1 cellular context compared by ENCODE assay signal in genomic region chr6:150142657-150143501, GRCh38.
TF ChIP-seq lines count a peak whose summit lies in the region.

Gene PPP1R14C, plus strand, starts transcription at chr6:150143044. Its CDS starts 149 bp downstream, at chr6:150143193.

TF ChIP-seq in HEK293, 187 proteins besides CTCF, POLR2A, EP300 and RAD21 (continued from another document and continues in another):
- TF ChIP-seq ZSCAN18 (tag by site-specific recombination; IDR thresholded peaks at IDR 0.05): no peak
- no peak for TF ChIP-seq HOXD13 (CRISPR knock-in tag; IDR thresholded peaks at IDR 0.05; ENCODE audit: borderline replicate concordance)
- TF ChIP-seq ZBTB26 (tag by site-specific recombination; optimal IDR thresholded peaks at IDR 0.05): peak; percentile 92
- TF ChIP-seq ZNF514 (tag by site-specific recombination; IDR thresholded peaks at IDR 0.05): no peak
- TF ChIP-seq GLI4 (tag by site-specific recombination; IDR thresholded peaks at IDR 0.05): no peak; the same call in 1 of the 2 replicates
- no peak for TF ChIP-seq ZNF580 (tag by site-specific recombination; IDR thresholded peaks at IDR 0.05)
- no peak; the same call in none of the 2 replicates for TF ChIP-seq ZBTB17 (tag by site-specific recombination; IDR thresholded peaks at IDR 0.05)
- TF ChIP-seq ZNF138 (tag by site-specific recombination; IDR thresholded peaks at IDR 0.05; ENCODE audit: borderline replicate concordance): no peak
- no peak for TF ChIP-seq ZNF701 (tag by site-specific recombination; IDR thresholded peaks at IDR 0.05)
- TF ChIP-seq ZNF510 (tag by site-specific recombination; IDR thresholded peaks at IDR 0.05; ENCODE audit: insufficient replicate concordance): no peak
- TF ChIP-seq BCL6B (tag by site-specific recombination; IDR thresholded peaks at IDR 0.05): no peak
- TF ChIP-seq IKZF3 (tag by site-specific recombination; IDR thresholded peaks at IDR 0.05): 0 out of 2 replicates have a peak, but pooled peaks have one; percentile 5
- TF ChIP-seq ZNF280C (tag by site-specific recombination; IDR thresholded peaks at IDR 0.05): no peak
- TF ChIP-seq ZNF335 (tag by site-specific recombination; conservative IDR thresholded peaks at IDR 0.05): peak; percentile 91
- no peak for TF ChIP-seq ZBTB49 (tag by site-specific recombination; IDR thresholded peaks at IDR 0.05; ENCODE audit: low read depth)
- no peak for TF ChIP-seq RBAK (tag by site-specific recombination; IDR thresholded peaks at IDR 0.05)
- no peak for TF ChIP-seq SCRT1 (tag by site-specific recombination; IDR thresholded peaks at IDR 0.05; ENCODE audit: borderline replicate concordance)
- TF ChIP-seq ZBTB21 (tag by site-specific recombination; IDR thresholded peaks at IDR 0.05): no peak
- TF ChIP-seq ZNF202 (tag by site-specific recombination; IDR thresholded peaks at IDR 0.05; ENCODE audit: borderline replicate concordance): no peak
- TF ChIP-seq ZNF214 (tag by site-specific recombination; IDR thresholded peaks at IDR 0.05; ENCODE audit: borderline replicate concordance): no peak
- no peak for TF ChIP-seq ZNF747 (tag by site-specific recombination; IDR thresholded peaks at IDR 0.05)
- TF ChIP-seq YY1 (tag by site-specific recombination; IDR thresholded peaks at IDR 0.05): 0 out of 2 replicates have a peak, but pooled peaks have one; percentile 24
- peak; percentile 96 for TF ChIP-seq KLF7 (tag by site-specific recombination; IDR thresholded peaks at IDR 0.05; ENCODE audit: borderline replicate concordance)
- no peak for TF ChIP-seq ZNF513 (tag by site-specific recombination; IDR thresholded peaks at IDR 0.05)
- TF ChIP-seq ZNF501 (tag by site-specific recombination; IDR thresholded peaks at IDR 0.05): peak; percentile 71
- TF ChIP-seq ZBTB48 (tag by site-specific recombination; IDR thresholded peaks at IDR 0.05): peak; percentile 54; the same call in 1 of the 2 replicates
- no peak for TF ChIP-seq ZNF23 (tag by site-specific recombination; IDR thresholded peaks at IDR 0.05; ENCODE audit: borderline replicate concordance)
- TF ChIP-seq TRIM28 (IDR thresholded peaks at IDR 0.05; ENCODE audit: borderline replicate concordance, low read length): no peak
- TF ChIP-seq ZNF629 (tag by site-specific recombination; IDR thresholded peaks at IDR 0.05): peak; percentile 40; the same call in 1 of the 2 replicates
- TF ChIP-seq SP2 (tag by site-specific recombination; IDR thresholded peaks at IDR 0.05): peak; percentile 90
- peak; percentile 73 for TF ChIP-seq PRDM10 (tag by site-specific recombination; IDR thresholded peaks at IDR 0.05)
- TF ChIP-seq SP3 (tag by site-specific recombination; IDR thresholded peaks at IDR 0.05): peak; percentile 91
- no peak; the same call in 1 of the 2 replicates for TF ChIP-seq ZNF585B (tag by site-specific recombination; IDR thresholded peaks at IDR 0.05)
- TF ChIP-seq ZNF311 (tag by site-specific recombination; IDR thresholded peaks at IDR 0.05; ENCODE audit: borderline replicate concordance): no peak
- no peak for TF ChIP-seq ZNF416 (tag by site-specific recombination; IDR thresholded peaks at IDR 0.05)
- TF ChIP-seq ZNF132 (tag by site-specific recombination; IDR thresholded peaks at IDR 0.05; ENCODE audit: borderline replicate concordance): no peak
- TF ChIP-seq SP7 (tag by site-specific recombination; IDR thresholded peaks at IDR 0.05): peak; percentile 79
- no peak for TF ChIP-seq ZNF530 (tag by site-specific recombination; IDR thresholded peaks at IDR 0.05; ENCODE audit: low read depth)
- no peak for TF ChIP-seq ZNF654 (tag by site-specific recombination; IDR thresholded peaks at IDR 0.05; ENCODE audit: low read depth)
- peak; percentile 57; the same call in 1 of the 2 replicates for TF ChIP-seq ZNF792 (tag by site-specific recombination; IDR thresholded peaks at IDR 0.05)
- 0 out of 2 replicates have a peak, but pooled peaks have one; percentile 64 for TF ChIP-seq ZNF398 (tag by site-specific recombination; IDR thresholded peaks at IDR 0.05)
- no peak for TF ChIP-seq ZNF830 (tag by site-specific recombination; IDR thresholded peaks at IDR 0.05; ENCODE audit: low read depth)
- no peak for TF ChIP-seq ZNF560 (tag by site-specific recombination; IDR thresholded peaks at IDR 0.05; ENCODE audit: borderline replicate concordance)
- TF ChIP-seq EGR2 (tag by site-specific recombination; IDR thresholded peaks at IDR 0.05; ENCODE audit: low read depth): peak; percentile 84
- TF ChIP-seq MYNN (tag by site-specific recombination; IDR thresholded peaks at IDR 0.05; ENCODE audit: borderline replicate concordance): peak; percentile 63; the same call in 1 of the 2 replicates
- TF ChIP-seq ZFP69B (tag by site-specific recombination; IDR thresholded peaks at IDR 0.05): no peak; the same call in none of the 2 replicates
- no peak for TF ChIP-seq ZNF362 (tag by site-specific recombination; IDR thresholded peaks at IDR 0.05)
- TF ChIP-seq FEZF1 (tag by site-specific recombination; IDR thresholded peaks at IDR 0.05): no peak
- no peak for TF ChIP-seq ZNF544 (tag by site-specific recombination; IDR thresholded peaks at IDR 0.05)
